In genomic region chrX:154458954-154459829, GRCh38 we compare ENCODE assay signal across 8 cellular contexts. TPM values are rescaled to one million over a fixed set of nuclear protein-coding genes. Genes with fewer than 3 reads are reported as not detected.
DNase-seq lines count a peak whose midpoint lies in the region; ATAC-seq and TF ChIP-seq lines count a peak whose summit lies in the region.

No MANE protein-coding gene starts in this region.

- intact Hi-C loops in testis (cut with DNase I; ENCODE audit: low total_unique reads) = no loop called here

- ATAC-seq in GM19023 (IDR thresholded peaks at IDR 0.05; ENCODE audit: unreplicated experiment) (no peak), GM19397 (IDR thresholded peaks at IDR 0.05; ENCODE audit: unreplicated experiment) (no peak)

- 60% methylated on average over 16 of the region's 16 CpGs for WGBS in liver
- 15 to 30% methylated on average over 2 to 13 of the region's 16 CpGs for WGBS in testis, 2 donors

- no peak overlapping the region for H3K27ac ChIP-seq in liver (ENCODE audit: low read depth in 1 of 2, low read length in 2 of 2)
- H3K27ac ChIP-seq in testis = no peak overlapping the region

- H3K4me1 ChIP-seq in liver (ENCODE audit: control insufficient read depth in 4 of 4, insufficient read depth in 4 of 4, low read length in 3 of 4) = peaks cover 0 to 5% (median 0%) of the 10 kb centered on the region in 4 donors
- H3K4me1 ChIP-seq in testis = no peaks in the 10 kb centered on the region

- H3K9ac ChIP-seq in liver (ENCODE audit: low read depth in 1 of 2, low read length in 2 of 2) = no peak overlapping the region

- H3K9me3 ChIP-seq in liver (ENCODE audit: control insufficient read depth in 4 of 4, low read length in 3 of 4) = no peaks in the 10 kb centered on the region
- H3K9me3 ChIP-seq in testis = no peaks in the 10 kb centered on the region

- H3K36me3 ChIP-seq in liver (ENCODE audit: control insufficient read depth in 4 of 4, insufficient read depth in 3 of 4, low read depth in 1 of 4, low read length in 3 of 4) (no peaks in the 10 kb centered on the region), testis (ENCODE audit: low read depth, missing control alignments) (no peaks in the 10 kb centered on the region)

- H3K4me3 ChIP-seq in cardiac fibroblast (replicated peaks in 1 of 2; ENCODE audit: low read depth in 2 of 2, low read length in 2 of 2) = peak overlapping the region; percentile 72
- H3K4me3 ChIP-seq in liver (ENCODE audit: low read depth in 1 of 3, low read length in 3 of 3) = peak overlapping the region in 2 of 3 donors; percentile 30 to 74
- H3K4me3 ChIP-seq in testis = peak overlapping the region; percentile 55 to 66

- TF ChIP-seq CTCF in cardiac fibroblast (IDR thresholded peaks at IDR 0.05; ENCODE audit: low read depth, low read length) = no peak
- no peak for TF ChIP-seq CTCF in liver (IDR thresholded peaks at IDR 0.05; ENCODE audit: low read depth, low read length, missing input control)
- no peak for TF ChIP-seq CTCF in testis (IDR thresholded peaks at IDR 0.05)

- no peak for TF ChIP-seq RAD21 in liver (IDR thresholded peaks at IDR 0.05)

- DNase-seq in NCI-H345 (lab: John Stamatoyannopoulos, UW) (peak; percentile 55), NCI-H345 treated with DMSO at 0.1 percent for 48 hours (lab: John Stamatoyannopoulos, UW; ENCODE audit: unreplicated experiment) (no peak), NCI-H2171 treated with DMSO at 0.1 percent for 48 hours (lab: John Stamatoyannopoulos, UW) (peak; percentile 66), cardiac fibroblast (ENCODE audit: low read depth in 2 of 2) (no peak), testis (peak; percentile 38)

- H3K27me3 ChIP-seq in liver (ENCODE audit: control insufficient read depth in 4 of 4, insufficient read depth in 4 of 4, low read length in 3 of 4) = no peaks in the 10 kb centered on the region
- H3K27me3 ChIP-seq in testis = no peaks in the 10 kb centered on the region

- TF ChIP-seq POLR2A in testis (IDR thresholded peaks at IDR 0.05) = no peak

TF ChIP-seq in liver, 16 proteins besides CTCF, POLR2A, EP300 and RAD21:
- no peak for TF ChIP-seq YY1 (IDR thresholded peaks at IDR 0.05)
- TF ChIP-seq FOXA1 (IDR thresholded peaks at IDR 0.05) = no peak
- TF ChIP-seq, protein P1, sequence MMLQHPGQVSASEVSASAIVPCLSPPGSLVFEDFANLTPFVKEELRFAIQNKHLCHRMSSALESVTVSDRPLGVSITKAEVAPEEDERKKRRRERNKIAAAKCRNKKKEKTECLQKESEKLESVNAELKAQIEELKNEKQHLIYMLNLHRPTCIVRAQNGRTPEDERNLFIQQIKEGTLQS (IDR thresholded peaks at IDR 0.05) = no peak

RNA-seq across cellular contexts. Expression of gene PLXNA3, which starts 1.1 kb away (rescaled TPM):
- total RNA-seq in liver = 1 to 10 TPM; 1.1 to 1.7 TPM
- 1 to 10 TPM; 1.3 to 1.7 TPM for polyA plus RNA-seq in liver
- 10 to 100 TPM; 37.3 to 63.5 TPM for total RNA-seq in testis
- 24.7 TPM for polyA plus RNA-seq in testis (ENCODE audit: insufficient read depth, low read depth, low replicate concordance)

RNA-seq across cellular contexts. Expression of gene FAM50A, which starts 15.3 kb away (rescaled TPM):
- total RNA-seq in liver (10 to 100 TPM; 10.9 to 13.4 TPM), testis (10 to 100 TPM; 38.4 to 38.5 TPM)
- polyA plus RNA-seq in liver (10 to 100 TPM; 14.6 to 25.1 TPM), testis (ENCODE audit: insufficient read depth, low read depth, low replicate concordance) (29.6 TPM)

RNA-seq across cellular contexts. Expression of gene LAGE3, which starts 19.9 kb away (rescaled TPM):
- total RNA-seq in liver (10 to 100 TPM in 1 of 2 donors, 1 to 10 TPM in 1; 8.5 to 18.1 TPM), testis (10 to 100 TPM; 29.1 to 30.9 TPM)
- polyA plus RNA-seq in liver (10 to 100 TPM; 12.4 to 13.1 TPM), testis (ENCODE audit: insufficient read depth, low read depth, low replicate concordance) (12.4 TPM)

RNA-seq across cellular contexts. Expression of gene GDI1, which starts 22.2 kb away (rescaled TPM):
- total RNA-seq in liver (10 to 100 TPM; 13.3 to 27.7 TPM), testis (100 to 1,000 TPM; 158 to 162 TPM)
- polyA plus RNA-seq in liver (10 to 100 TPM; 12.8 to 35.6 TPM), testis (ENCODE audit: insufficient read depth, low read depth, low replicate concordance) (118 TPM)

RNA-seq across cellular contexts. Expression of gene UBL4A, which starts 27.2 kb away (rescaled TPM):
- total RNA-seq in liver (10 to 100 TPM; 19.8 to 22.2 TPM), testis (10 to 100 TPM; 16.8 to 18.9 TPM)
- polyA plus RNA-seq in liver (10 to 100 TPM; 13.9 to 21.9 TPM), testis (ENCODE audit: insufficient read depth, low read depth, low replicate concordance) (13.3 TPM)

Comparison
In these comparisons a context has a peak if more than half of its experiments do, and no peak if none do; other contexts are left out.
1. DNase-seq: peak in NCI-H345 (single experiment), NCI-H2171 treated with DMSO at 0.1 percent for 48 hours (single experiment) and testis (single experiment); none in NCI-H345 treated with DMSO at 0.1 percent for 48 hours (single experiment) and cardiac fibroblast (0 of 2).
2. RNA of gene PLXNA3, which starts 1.1 kb away (total RNA-seq): 37.3 to 63.5 TPM in testis; 1.1 to 1.7 TPM in liver; every median in the first group is over 10 times any median in the second.
3. Peak in every context shown above with its lines, with median percentiles within 50 percentile points of each other: H3K4me3 ChIP-seq.